8 cellular contexts compared by ENCODE assay signal in the genomic region with DNA sequence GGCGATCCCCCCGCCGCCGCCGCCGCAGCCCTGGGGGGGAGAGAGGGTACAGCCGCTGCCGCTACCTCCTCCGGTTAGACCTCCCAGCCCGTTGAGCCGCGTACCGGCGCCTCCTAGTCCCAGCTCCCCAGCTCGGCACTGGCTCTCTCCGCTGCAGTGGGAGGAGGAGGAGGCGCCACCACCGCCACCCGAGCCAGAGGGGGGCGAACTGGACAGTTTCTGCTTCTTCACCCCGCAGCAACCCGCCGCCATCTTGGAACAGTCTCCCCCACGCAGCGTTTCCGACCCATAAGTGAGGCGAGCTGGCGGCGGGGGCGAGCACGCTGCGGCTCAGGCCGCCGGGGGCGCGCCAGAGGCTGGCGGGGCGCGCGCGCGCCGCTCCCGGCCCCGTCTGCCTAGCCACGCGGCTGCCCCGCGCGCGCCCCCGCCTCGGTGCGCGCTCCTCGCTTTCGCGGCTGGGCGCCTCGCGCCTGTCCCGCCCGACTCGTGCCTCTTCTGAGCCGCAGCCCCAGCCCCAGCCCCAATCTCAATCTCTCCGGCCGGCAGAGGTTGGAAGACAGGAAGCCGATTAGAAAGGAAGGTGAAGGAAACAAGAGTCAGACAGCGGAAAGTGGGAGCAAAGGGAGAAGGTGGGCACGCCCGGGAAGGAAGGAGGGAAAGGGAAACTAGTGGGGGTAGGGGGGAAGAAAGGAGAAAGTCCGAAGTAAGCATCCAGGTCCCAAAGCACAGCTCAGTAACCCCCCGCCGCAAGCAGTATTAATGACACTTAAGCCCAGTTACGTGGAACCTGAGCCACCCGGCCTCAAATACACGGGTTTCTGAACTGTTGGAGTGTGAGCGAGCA. TPM values are rescaled to one million over a fixed set of nuclear protein-coding genes. Genes with fewer than 3 reads are reported as not detected.
DNase-seq lines count a peak whose midpoint lies in the region; ATAC-seq and TF ChIP-seq lines count a peak whose summit lies in the region.

A gene (minus strand): TSS at position 266 of the 844 bp plus-strand sequence. CDS start 14 bp downstream, at position 252.

- peak; percentile 46 for DNase-seq in AG09319 (ENCODE audit: extremely low read depth, low read depth)
- peak; percentile 46 for DNase-seq in NCI-H345 treated with DMSO at 0.1 percent for 48 hours (lab: John Stamatoyannopoulos, UW; ENCODE audit: unreplicated experiment)
- DNase-seq in activated CD4-positive, CD25-positive, alpha-beta regulatory T cell treated with anti-CD3 and anti-CD28 coated beads, Interleukin-2, amount 50 U/mL, for 72 hours = peak; percentile 76
- DNase-seq in cerebellum (ENCODE audit: low spot score) = peak; percentile 81
- peak; percentile 85 for DNase-seq in kidney tubule cell (ENCODE audit: low spot score)
- DNase-seq in stimulated activated CD4-positive, alpha-beta T cell treated with anti-CD3 and anti-CD28 coated beads, Interleukin-15, amount 100 ng/mL, for 48 hours (ENCODE audit: low read depth in 2 of 2) = peak; percentile 61 to 65

- ATAC-seq in GM19035 (IDR thresholded peaks at IDR 0.05; ENCODE audit: unreplicated experiment) = peak; percentile 73
- peak; percentile 78 for ATAC-seq in HG03280 (IDR thresholded peaks at IDR 0.05; ENCODE audit: unreplicated experiment)

- no peak for TF ChIP-seq CTCF in AG09319 (IDR thresholded peaks at IDR 0.05; ENCODE audit: low read depth, low read length)

RNA-seq across cellular contexts. Expression of the gene that starts here (rescaled TPM):
- 5.7 TPM for total RNA-seq in cerebellum

Comparison
In these comparisons a context has a peak if more than half of its experiments do, and no peak if none do; other contexts are left out.
1. Peak in every context shown above with its lines: DNase-seq and ATAC-seq.